Comparison of ENCODE assay signal across 2 cellular contexts in genomic region chr17:39668141-39668924, GRCh38.
TF ChIP-seq lines count a peak whose summit lies in the region.

A gene with protein sequence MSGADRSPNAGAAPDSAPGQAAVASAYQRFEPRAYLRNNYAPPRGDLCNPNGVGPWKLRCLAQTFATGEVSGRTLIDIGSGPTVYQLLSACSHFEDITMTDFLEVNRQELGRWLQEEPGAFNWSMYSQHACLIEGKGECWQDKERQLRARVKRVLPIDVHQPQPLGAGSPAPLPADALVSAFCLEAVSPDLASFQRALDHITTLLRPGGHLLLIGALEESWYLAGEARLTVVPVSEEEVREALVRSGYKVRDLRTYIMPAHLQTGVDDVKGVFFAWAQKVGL (plus strand): TSS chr17:39668453. CDS start chr17:39668476, 23 bp downstream.

TF ChIP-seq in IMR-90, 13 proteins besides CTCF, POLR2A, EP300 and RAD21:
- TF ChIP-seq CHD1 (IDR thresholded peaks at IDR 0.05; ENCODE audit: low read depth, low read length) (no peak), SMC3 (IDR thresholded peaks at IDR 0.05; ENCODE audit: low read depth, low read length) (peak; percentile 45), RFX5 (IDR thresholded peaks at IDR 0.05; ENCODE audit: low read depth, low read length) (no peak), MXI1 (IDR thresholded peaks at IDR 0.05; ENCODE audit: borderline replicate concordance, low read depth, low read length) (no peak), FOS (IDR thresholded peaks at IDR 0.05; ENCODE audit: low read depth, low read length) (no peak), NFE2L2 (IDR thresholded peaks at IDR 0.05; ENCODE audit: low read depth, low read length) (no peak)

TF ChIP-seq in K562, 482 proteins besides CTCF, POLR2A, EP300 and RAD21 (continues in another document):
- TF ChIP-seq ZNF766 (CRISPR knock-in tag; conservative IDR thresholded peaks at IDR 0.05) (peak; percentile 34; the same call in 1 of the 2 replicates), KLF13 (tag; IDR thresholded peaks at IDR 0.05; ENCODE audit: borderline replicate concordance, low read depth) (peak; percentile 65; the same call in 1 of the 2 replicates), ZNF23 (CRISPR knock-in tag; IDR thresholded peaks at IDR 0.05) (no peak), TSC22D4 (tag; IDR thresholded peaks at IDR 0.05) (no peak), MTF1 (CRISPR knock-in tag; IDR thresholded peaks at IDR 0.05; ENCODE audit: borderline replicate concordance) (no peak), RBM34 (IDR thresholded peaks at IDR 0.05; ENCODE audit: borderline replicate concordance, insufficient read depth, low read length) (no peak), ZBTB33 (CRISPR knock-in tag; IDR thresholded peaks at IDR 0.05) (no peak), PML (IDR thresholded peaks at IDR 0.05; ENCODE audit: low read length) (peak; percentile 41; the same call in 1 of the 2 replicates), CREB1 (IDR thresholded peaks at IDR 0.05) (no peak), CREB1 (CRISPR knock-in tag; IDR thresholded peaks at IDR 0.05) (peak; percentile 29; the same call in 1 of the 2 replicates), U2AF2 (optimal IDR thresholded peaks at IDR 0.05; ENCODE audit: low read depth, low read length) (no peak), ZNF583 (CRISPR knock-in tag; IDR thresholded peaks at IDR 0.05) (peak; percentile 52), CBFB (CRISPR knock-in tag; IDR thresholded peaks at IDR 0.05) (peak; percentile 58; the same call in 1 of the 2 replicates), HEY1 (CRISPR knock-in tag; IDR thresholded peaks at IDR 0.05; ENCODE audit: borderline replicate concordance) (no peak), LARP7 (IDR thresholded peaks at IDR 0.05) (peak; percentile 84; the same call in 1 of the 2 replicates), KDM1A (IDR thresholded peaks at IDR 0.05) (no peak), SMAD1 (IDR thresholded peaks at IDR 0.05; ENCODE audit: low read depth, low read length, partially characterized antibody) (no peak), SRSF7 (optimal IDR thresholded peaks at IDR 0.05; ENCODE audit: low read depth, low read length) (no peak), ELF4 (CRISPR knock-in tag; IDR thresholded peaks at IDR 0.05) (peak; percentile 36; the same call in 1 of the 2 replicates), RBM39 (optimal IDR thresholded peaks at IDR 0.05; ENCODE audit: low read depth, low read length) (no peak), ZBTB26 (CRISPR knock-in tag; IDR thresholded peaks at IDR 0.05) (peak; percentile 76), IRF2 (CRISPR knock-in tag; IDR thresholded peaks at IDR 0.05) (no peak), RB1 (IDR thresholded peaks at IDR 0.05; ENCODE audit: low read depth) (peak; percentile 91), NEUROD1 (IDR thresholded peaks at IDR 0.05; ENCODE audit: borderline replicate concordance, low read depth, low read length, partially characterized antibody) (no peak), CHD1 (IDR thresholded peaks at IDR 0.05; ENCODE audit: low read length) (peak; percentile 72), ZNF518B (CRISPR knock-in tag; IDR thresholded peaks at IDR 0.05) (no peak), FOXK1 (CRISPR knock-in tag; IDR thresholded peaks at IDR 0.05; ENCODE audit: borderline replicate concordance) (no peak), POLR3A (IDR thresholded peaks at IDR 0.05; ENCODE audit: borderline replicate concordance, extremely low read depth, insufficient read depth, insufficient read length) (no peak), KLF6 (CRISPR knock-in tag; IDR thresholded peaks at IDR 0.05; ENCODE audit: borderline replicate concordance) (no peak)
- TF ChIP-seq, protein P1, sequence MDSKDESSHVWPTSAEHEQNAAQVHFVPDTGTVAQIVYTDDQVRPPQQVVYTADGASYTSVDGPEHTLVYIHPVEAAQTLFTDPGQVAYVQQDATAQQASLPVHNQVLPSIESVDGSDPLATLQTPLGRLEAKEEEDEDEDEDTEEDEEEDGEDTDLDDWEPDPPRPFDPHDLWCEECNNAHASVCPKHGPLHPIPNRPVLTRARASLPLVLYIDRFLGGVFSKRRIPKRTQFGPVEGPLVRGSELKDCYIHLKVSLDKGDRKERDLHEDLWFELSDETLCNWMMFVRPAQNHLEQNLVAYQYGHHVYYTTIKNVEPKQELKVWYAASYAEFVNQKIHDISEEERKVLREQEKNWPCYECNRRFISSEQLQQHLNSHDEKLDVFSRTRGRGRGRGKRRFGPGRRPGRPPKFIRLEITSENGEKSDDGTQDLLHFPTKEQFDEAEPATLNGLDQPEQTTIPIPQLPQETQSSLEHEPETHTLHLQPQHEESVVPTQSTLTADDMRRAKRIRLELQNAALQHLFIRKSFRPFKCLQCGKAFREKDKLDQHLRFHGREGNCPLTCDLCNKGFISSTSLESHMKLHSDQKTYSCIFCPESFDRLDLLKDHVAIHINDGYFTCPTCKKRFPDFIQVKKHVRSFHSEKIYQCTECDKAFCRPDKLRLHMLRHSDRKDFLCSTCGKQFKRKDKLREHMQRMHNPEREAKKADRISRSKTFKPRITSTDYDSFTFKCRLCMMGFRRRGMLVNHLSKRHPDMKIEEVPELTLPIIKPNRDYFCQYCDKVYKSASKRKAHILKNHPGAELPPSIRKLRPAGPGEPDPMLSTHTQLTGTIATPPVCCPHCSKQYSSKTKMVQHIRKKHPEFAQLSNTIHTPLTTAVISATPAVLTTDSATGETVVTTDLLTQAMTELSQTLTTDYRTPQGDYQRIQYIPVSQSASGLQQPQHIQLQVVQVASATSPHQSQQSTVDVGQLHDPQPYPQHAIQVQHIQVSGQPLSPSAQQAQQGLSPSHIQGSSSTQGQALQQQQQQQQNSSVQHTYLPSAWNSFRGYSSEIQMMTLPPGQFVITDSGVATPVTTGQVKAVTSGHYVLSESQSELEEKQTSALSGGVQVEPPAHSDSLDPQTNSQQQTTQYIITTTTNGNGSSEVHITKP (IDR thresholded peaks at IDR 0.05; ENCODE audit: partially characterized antibody) = no peak
- TF ChIP-seq, protein P2, sequence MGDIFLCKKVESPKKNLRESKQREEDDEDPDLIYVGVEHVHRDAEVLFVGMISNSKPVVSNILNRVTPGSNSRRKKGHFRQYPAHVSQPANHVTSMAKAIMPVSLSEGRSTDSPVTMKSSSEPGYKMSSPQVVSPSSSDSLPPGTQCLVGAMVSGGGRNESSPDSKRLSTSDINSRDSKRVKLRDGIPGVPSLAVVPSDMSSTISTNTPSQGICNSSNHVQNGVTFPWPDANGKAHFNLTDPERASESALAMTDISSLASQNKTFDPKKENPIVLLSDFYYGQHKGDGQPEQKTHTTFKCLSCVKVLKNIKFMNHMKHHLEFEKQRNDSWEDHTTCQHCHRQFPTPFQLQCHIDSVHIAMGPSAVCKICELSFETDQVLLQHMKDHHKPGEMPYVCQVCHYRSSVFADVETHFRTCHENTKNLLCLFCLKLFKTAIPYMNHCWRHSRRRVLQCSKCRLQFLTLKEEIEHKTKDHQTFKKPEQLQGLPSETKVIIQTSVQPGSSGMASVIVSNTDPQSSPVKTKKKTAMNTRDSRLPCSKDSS (IDR thresholded peaks at IDR 0.05; ENCODE audit: low read depth, partially characterized antibody) = no peak
- TF ChIP-seq, protein P3, sequence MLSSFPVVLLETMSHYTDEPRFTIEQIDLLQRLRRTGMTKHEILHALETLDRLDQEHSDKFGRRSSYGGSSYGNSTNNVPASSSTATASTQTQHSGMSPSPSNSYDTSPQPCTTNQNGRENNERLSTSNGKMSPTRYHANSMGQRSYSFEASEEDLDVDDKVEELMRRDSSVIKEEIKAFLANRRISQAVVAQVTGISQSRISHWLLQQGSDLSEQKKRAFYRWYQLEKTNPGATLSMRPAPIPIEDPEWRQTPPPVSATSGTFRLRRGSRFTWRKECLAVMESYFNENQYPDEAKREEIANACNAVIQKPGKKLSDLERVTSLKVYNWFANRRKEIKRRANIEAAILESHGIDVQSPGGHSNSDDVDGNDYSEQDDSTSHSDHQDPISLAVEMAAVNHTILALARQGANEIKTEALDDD (IDR thresholded peaks at IDR 0.05) = no peak
- TF ChIP-seq, protein P4, sequence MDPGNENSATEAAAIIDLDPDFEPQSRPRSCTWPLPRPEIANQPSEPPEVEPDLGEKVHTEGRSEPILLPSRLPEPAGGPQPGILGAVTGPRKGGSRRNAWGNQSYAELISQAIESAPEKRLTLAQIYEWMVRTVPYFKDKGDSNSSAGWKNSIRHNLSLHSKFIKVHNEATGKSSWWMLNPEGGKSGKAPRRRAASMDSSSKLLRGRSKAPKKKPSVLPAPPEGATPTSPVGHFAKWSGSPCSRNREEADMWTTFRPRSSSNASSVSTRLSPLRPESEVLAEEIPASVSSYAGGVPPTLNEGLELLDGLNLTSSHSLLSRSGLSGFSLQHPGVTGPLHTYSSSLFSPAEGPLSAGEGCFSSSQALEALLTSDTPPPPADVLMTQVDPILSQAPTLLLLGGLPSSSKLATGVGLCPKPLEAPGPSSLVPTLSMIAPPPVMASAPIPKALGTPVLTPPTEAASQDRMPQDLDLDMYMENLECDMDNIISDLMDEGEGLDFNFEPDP (CRISPR knock-in tag; IDR thresholded peaks at IDR 0.05) = no peak
